1 cellular context compared by ENCODE assay signal in genomic region chr10:104232613-104233102, GRCh38.
TF ChIP-seq lines count a peak whose summit lies in the region.

No MANE protein-coding gene starts in this region.

TF ChIP-seq in GM23338, 12 proteins besides CTCF, POLR2A, EP300 and RAD21 (continued from another document):
- TF ChIP-seq, protein P1, sequence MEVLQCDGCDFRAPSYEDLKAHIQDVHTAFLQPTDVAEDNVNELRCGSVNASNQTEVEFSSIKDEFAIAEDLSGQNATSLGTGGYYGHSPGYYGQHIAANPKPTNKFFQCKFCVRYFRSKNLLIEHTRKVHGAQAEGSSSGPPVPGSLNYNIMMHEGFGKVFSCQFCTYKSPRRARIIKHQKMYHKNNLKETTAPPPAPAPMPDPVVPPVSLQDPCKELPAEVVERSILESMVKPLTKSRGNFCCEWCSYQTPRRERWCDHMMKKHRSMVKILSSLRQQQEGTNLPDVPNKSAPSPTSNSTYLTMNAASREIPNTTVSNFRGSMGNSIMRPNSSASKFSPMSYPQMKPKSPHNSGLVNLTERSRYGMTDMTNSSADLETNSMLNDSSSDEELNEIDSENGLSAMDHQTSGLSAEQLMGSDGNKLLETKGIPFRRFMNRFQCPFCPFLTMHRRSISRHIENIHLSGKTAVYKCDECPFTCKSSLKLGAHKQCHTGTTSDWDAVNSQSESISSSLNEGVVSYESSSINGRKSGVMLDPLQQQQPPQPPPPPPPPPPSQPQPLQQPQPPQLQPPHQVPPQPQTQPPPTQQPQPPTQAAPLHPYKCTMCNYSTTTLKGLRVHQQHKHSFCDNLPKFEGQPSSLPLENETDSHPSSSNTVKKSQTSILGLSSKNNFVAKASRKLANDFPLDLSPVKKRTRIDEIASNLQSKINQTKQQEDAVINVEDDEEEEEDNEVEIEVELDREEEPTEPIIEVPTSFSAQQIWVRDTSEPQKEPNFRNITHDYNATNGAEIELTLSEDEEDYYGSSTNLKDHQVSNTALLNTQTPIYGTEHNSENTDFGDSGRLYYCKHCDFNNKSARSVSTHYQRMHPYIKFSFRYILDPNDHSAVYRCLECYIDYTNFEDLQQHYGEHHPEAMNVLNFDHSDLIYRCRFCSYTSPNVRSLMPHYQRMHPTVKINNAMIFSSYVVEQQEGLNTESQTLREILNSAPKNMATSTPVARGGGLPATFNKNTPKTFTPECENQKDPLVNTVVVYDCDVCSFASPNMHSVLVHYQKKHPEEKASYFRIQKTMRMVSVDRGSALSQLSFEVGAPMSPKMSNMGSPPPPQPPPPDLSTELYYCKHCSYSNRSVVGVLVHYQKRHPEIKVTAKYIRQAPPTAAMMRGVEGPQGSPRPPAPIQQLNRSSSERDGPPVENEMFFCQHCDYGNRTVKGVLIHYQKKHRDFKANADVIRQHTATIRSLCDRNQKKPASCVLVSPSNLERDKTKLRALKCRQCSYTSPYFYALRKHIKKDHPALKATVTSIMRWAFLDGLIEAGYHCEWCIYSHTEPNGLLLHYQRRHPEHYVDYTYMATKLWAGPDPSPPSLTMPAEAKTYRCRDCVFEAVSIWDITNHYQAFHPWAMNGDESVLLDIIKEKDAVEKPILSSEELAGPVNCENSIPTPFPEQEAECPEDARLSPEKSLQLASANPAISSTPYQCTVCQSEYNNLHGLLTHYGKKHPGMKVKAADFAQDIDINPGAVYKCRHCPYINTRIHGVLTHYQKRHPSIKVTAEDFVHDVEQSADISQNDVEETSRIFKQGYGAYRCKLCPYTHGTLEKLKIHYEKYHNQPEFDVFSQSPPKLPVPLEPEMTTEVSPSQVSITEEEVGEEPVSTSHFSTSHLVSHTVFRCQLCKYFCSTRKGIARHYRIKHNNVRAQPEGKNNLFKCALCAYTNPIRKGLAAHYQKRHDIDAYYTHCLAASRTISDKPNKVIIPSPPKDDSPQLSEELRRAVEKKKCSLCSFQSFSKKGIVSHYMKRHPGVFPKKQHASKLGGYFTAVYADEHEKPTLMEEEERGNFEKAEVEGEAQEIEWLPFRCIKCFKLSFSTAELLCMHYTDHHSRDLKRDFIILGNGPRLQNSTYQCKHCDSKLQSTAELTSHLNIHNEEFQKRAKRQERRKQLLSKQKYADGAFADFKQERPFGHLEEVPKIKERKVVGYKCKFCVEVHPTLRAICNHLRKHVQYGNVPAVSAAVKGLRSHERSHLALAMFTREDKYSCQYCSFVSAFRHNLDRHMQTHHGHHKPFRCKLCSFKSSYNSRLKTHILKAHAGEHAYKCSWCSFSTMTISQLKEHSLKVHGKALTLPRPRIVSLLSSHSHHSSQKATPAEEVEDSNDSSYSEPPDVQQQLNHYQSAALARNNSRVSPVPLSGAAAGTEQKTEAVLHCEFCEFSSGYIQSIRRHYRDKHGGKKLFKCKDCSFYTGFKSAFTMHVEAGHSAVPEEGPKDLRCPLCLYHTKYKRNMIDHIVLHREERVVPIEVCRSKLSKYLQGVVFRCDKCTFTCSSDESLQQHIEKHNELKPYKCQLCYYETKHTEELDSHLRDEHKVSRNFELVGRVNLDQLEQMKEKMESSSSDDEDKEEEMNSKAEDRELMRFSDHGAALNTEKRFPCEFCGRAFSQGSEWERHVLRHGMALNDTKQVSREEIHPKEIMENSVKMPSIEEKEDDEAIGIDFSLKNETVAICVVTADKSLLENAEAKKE (CRISPR knock-in tag; IDR thresholded peaks at IDR 0.05) = no peak
- TF ChIP-seq ZNF114 (CRISPR knock-in tag; IDR thresholded peaks at IDR 0.05) = no peak
- no peak for TF ChIP-seq STAT1 (IDR thresholded peaks at IDR 0.05; ENCODE audit: unreplicated experiment)
- no peak for TF ChIP-seq NANOG (IDR thresholded peaks at IDR 0.05; ENCODE audit: borderline replicate concordance)
- no peak for TF ChIP-seq POLR2AphosphoS5 (IDR thresholded peaks at IDR 0.05; ENCODE audit: low read depth)
- TF ChIP-seq, protein P2, sequence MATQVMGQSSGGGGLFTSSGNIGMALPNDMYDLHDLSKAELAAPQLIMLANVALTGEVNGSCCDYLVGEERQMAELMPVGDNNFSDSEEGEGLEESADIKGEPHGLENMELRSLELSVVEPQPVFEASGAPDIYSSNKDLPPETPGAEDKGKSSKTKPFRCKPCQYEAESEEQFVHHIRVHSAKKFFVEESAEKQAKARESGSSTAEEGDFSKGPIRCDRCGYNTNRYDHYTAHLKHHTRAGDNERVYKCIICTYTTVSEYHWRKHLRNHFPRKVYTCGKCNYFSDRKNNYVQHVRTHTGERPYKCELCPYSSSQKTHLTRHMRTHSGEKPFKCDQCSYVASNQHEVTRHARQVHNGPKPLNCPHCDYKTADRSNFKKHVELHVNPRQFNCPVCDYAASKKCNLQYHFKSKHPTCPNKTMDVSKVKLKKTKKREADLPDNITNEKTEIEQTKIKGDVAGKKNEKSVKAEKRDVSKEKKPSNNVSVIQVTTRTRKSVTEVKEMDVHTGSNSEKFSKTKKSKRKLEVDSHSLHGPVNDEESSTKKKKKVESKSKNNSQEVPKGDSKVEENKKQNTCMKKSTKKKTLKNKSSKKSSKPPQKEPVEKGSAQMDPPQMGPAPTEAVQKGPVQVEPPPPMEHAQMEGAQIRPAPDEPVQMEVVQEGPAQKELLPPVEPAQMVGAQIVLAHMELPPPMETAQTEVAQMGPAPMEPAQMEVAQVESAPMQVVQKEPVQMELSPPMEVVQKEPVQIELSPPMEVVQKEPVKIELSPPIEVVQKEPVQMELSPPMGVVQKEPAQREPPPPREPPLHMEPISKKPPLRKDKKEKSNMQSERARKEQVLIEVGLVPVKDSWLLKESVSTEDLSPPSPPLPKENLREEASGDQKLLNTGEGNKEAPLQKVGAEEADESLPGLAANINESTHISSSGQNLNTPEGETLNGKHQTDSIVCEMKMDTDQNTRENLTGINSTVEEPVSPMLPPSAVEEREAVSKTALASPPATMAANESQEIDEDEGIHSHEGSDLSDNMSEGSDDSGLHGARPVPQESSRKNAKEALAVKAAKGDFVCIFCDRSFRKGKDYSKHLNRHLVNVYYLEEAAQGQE (IDR thresholded peaks at IDR 0.05; ENCODE audit: unreplicated experiment) = no peak
- no peak for TF ChIP-seq CREB1 (CRISPR knock-in tag; IDR thresholded peaks at IDR 0.05; ENCODE audit: low read depth)
- TF ChIP-seq EZH2 (IDR thresholded peaks at IDR 0.05; ENCODE audit: low read depth, unreplicated experiment) = no peak
- TF ChIP-seq EZH2phosphoT487 (IDR thresholded peaks at IDR 0.05; ENCODE audit: unreplicated experiment) = no peak
